ENCODE assay signal across 23 cellular contexts in genomic region chr11:656426-656825, GRCh38. TPM values are rescaled to one million over a fixed set of nuclear protein-coding genes. Genes with fewer than 3 reads are reported as not detected.
"Had no signal": no experiment of that assay in that cellular context is flagged by ENCODE, and none has a peak within 500 bp of the region (broad histone marks: within the 10 kb centered on the region; RNA-seq: fewer than 3 reads in every experiment).

No MANE protein-coding gene starts in this region.

- H3K4me2 ChIP-seq: KMS-11 had no signal

- DNase-seq: Kasumi-1, MM.1S, NCI-H1092 treated with DMSO at 0.1 percent for 48 hours, NCI-H1436, NCI-H187, NCI-H2029, NCI-H2081 treated with DMSO at 0.1 percent for 48 hours, NCI-H2171, NCI-H226, NCI-H446, NCI-H510A, NCI-H524 treated with DMSO at 0.1 percent for 48 hours, NCI-H69, NCI-H774, SHP77 treated with DMSO at 0.1 percent for 48 hours, SJCRH30 had no signal

- H3K27me3 Mint-ChIP-seq: IgD-negative memory B cell had no signal

- H3K9me3 ChIP-seq: SJCRH30 had no signal

- H3K27ac ChIP-seq: KMS-11, SJCRH30 had no signal

- H3K27ac Mint-ChIP-seq: IgD-negative memory B cell had no signal

- H3K4me1 ChIP-seq: SJCRH30 had no signal

- ATAC-seq: K562, Right ventricle myocardium inferior, SK-N-SH treated with all-trans-retinoic acid at 6 μM for 48 hours had no signal

- H3K27me3 ChIP-seq: SJCRH30 had no signal

- H3K9me3 Mint-ChIP-seq: IgD-negative memory B cell had no signal

- H3K9ac ChIP-seq: KMS-11 had no signal

- H3K4me3 Mint-ChIP-seq: IgD-negative memory B cell had no signal

- H3K4me3 ChIP-seq: K562, SJCRH30 had no signal

RNA-seq across cellular contexts. Expression of gene DRD4, which starts 19.4 kb away (rescaled TPM):
- total RNA-seq: M059J, SJCRH30 had no signal
- polyA plus RNA-seq: IgD-negative memory B cell had no signal

RNA-seq across cellular contexts. Expression of gene SCT, which starts 29.4 kb away (rescaled TPM):
- total RNA-seq: HT-29, K562, M059J, Right ventricle myocardium inferior, SJCRH30 had no signal
- polyA plus RNA-seq: IgD-negative memory B cell, K562 had no signal

RNA-seq across cellular contexts. Expression of gene CDHR5, which starts 31.7 kb away (rescaled TPM):
- total RNA-seq: M059J, Right ventricle myocardium inferior, SJCRH30 had no signal
- polyA plus RNA-seq: IgD-negative memory B cell, K562 had no signal
